ENCODE assay signal across 8 cellular contexts in the genomic region with DNA sequence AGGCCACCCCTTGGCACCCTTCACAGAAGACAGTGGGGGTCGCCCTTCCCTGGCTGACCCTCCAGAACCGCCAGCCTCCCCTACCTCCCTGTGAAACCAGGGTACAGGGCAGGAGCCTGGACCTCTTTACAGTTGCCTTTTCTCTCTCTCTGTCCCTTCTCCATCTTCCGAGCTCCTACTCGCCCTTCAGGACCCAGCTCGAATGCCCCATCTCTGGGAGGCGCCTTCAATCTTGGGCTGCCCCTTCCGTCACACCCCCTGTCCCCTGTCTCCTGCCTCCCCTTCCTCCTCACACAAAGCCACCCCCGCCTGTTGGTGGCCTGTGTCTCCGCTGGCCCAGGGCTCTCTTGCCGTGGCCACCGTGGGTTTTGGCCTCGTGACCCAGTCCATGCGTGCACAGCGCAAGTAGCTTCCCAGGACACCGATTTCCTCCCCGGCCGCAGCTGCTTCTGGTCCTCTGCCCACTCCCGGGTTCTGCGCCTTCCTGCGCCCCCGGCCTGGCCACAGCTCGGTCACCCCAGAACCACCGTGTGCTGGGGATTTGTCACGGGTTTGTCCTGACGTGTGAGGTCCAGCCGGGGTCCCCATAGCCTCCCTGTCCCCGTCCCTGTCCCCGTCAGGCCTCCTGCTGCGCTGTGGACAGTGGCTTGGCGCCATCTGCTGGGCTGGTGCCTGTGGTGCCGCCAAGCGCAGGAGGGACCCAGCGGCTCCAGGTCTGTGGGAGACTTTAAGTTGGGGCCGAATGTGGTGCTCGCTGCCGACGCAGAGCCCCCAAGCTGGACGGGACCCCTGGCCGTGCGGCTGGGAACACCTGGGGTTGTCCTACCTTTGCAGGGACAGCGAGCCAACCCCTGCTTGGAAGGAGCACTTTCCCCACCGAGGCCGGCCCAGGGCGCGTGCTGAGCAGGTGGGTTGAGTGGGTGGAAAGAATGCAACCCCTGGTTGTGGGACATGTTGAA. TPM values are rescaled to one million over a fixed set of nuclear protein-coding genes. Genes with fewer than 3 reads are reported as not detected.
DNase-seq lines count a peak whose midpoint lies in the region; ATAC-seq, FAIRE-seq and TF ChIP-seq lines count a peak whose summit lies in the region.

No MANE protein-coding gene starts in this region.

- no peak overlapping the region for H3K14ac ChIP-seq in H1 (ENCODE audit: insufficient read length)

- TF ChIP-seq EP300 in H1 (IDR thresholded peaks at IDR 0.05; ENCODE audit: borderline replicate concordance in 1 of 2, low read depth in 2 of 2, low read length in 2 of 2), result no peak

- H2BK20ac ChIP-seq in H1 (ENCODE audit: low read length), result no peak overlapping the region; the same call in 1 of the 2 replicates

- peak overlapping the region; percentile 51 for H3K4ac ChIP-seq in H1 (replicated peaks; ENCODE audit: insufficient read length, low read depth, low read length)

- no peak overlapping the region for H3K18ac ChIP-seq in H1 (ENCODE audit: extremely low read depth, low read length)

- CTCF ChIA-PET in H1 (lab: Charles Lee; ENCODE audit: partially characterized antibody), result interaction anchor here (0.7 to 6.2 kb wide), 54 partner anchors 10 to 427 kb away, joined by 3 to 98 read pairs (median 4); no protein-coding TSS in a partner anchor

- H3K27me3 Mint-ChIP-seq in mesothelial cell of epicardium (ENCODE audit: low read depth), result peaks cover 27% of the 10 kb centered on the region

- WGBS in H1 (ENCODE audit: extremely low coverage in 1 of 2, insufficient coverage in 1 of 2, insufficient read length in 1 of 2, insufficient replicate concordance in 2 of 2, low coverage in 1 of 2, low lambda C conversion rate in 2 of 2, missing lambda C conversion rate in 1 of 2), 2 experiments, result 53% methylated on average over 45 of the region's 45 CpGs; no CpG with 5 or more reads in 1 of the 2 experiments

- H2BK15ac ChIP-seq in H1 (ENCODE audit: low read length), result peak overlapping the region; percentile 99; the same call in 1 of the 2 replicates

- H3K79me1 ChIP-seq in H1 (ENCODE audit: low read depth, low read length), result no peaks in the 10 kb centered on the region

- DNase-seq in NCI-H82 (lab: John Stamatoyannopoulos, UW) (peak; percentile 78), NCI-H82 treated with DMSO at 0.1 percent for 48 hours (lab: John Stamatoyannopoulos, UW; ENCODE audit: unreplicated experiment) (no peak), NCI-H510A (lab: John Stamatoyannopoulos, UW) (peak; percentile 40), H1 (ENCODE audit: low read depth in 1 of 2, low spot score in 2 of 2) (peak in 1 of 2 experiments; percentile 92), mesothelial cell of epicardium (ENCODE audit: low spot score in 2 of 2, unreplicated experiment in 2 of 2) (peak; percentile 66 to 84)
- peak; percentile 42 to 73 for DNase-seq in activated CD8-positive, alpha-beta memory T cell treated with anti-CD3 and anti-CD28 coated beads for 1 hour (ENCODE audit: extremely low read depth in 1 of 2, low read depth in 1 of 2)
- peak; percentile 55 to 60 for DNase-seq in stimulated activated CD8-positive, alpha-beta memory T cell treated with anti-CD3 and anti-CD28 coated beads, Interleukin-2, amount 100 ng/mL, for 1 hour (ENCODE audit: low read depth in 2 of 2)

- POLR2A ChIA-PET in H1 (lab: Charles Lee; ENCODE audit: partially characterized antibody), result interaction anchor here (1.4 kb wide), 1 partner anchor 128 kb away, joined by 3 read pairs; no protein-coding TSS in a partner anchor

- peak overlapping the region; percentile 80; the same call in 1 of the 2 replicates for H2BK12ac ChIP-seq in H1 (ENCODE audit: low read depth, low read length)

- no peak overlapping the region for H2AK5ac ChIP-seq in H1 (ENCODE audit: low read depth, low read length)

- no peak overlapping the region for H3K23ac ChIP-seq in H1 (ENCODE audit: insufficient read length)

- H2BK120ac ChIP-seq in H1 (replicated peaks; ENCODE audit: low read depth, low read length), result peak overlapping the region; percentile 21

- no peak for TF ChIP-seq POLR2A in H1 (IDR thresholded peaks at IDR 0.05; ENCODE audit: control extremely low read depth in 1 of 2, low read depth in 2 of 2, low read length in 2 of 2)

- no peaks in the 10 kb centered on the region for H3K9me3 Mint-ChIP-seq in mesothelial cell of epicardium

- peak overlapping the region in 1 of 2 experiments; percentile 51; a peak in 2 of 4 replicates for H3K4me2 ChIP-seq in H1 (ENCODE audit: insufficient read depth in 1 of 2, low read depth in 2 of 2, low read length in 2 of 2)

- no peak overlapping the region for H4K5ac ChIP-seq in H1 (ENCODE audit: insufficient read length, low read depth, low read length)

- 0 out of 8 replicates have a peak overlapping the region, but pooled peaks of 1 of the 4 experiments have one; percentile 24 for H3K4me3 ChIP-seq in H1 (ENCODE audit: extremely low read depth in 1 of 4, insufficient read depth in 2 of 4, low read depth in 3 of 4, low read length in 4 of 4)

- H3K23me2 ChIP-seq in H1 (ENCODE audit: low read depth, low read length), result peaks cover 9% of the 10 kb centered on the region; the same call in 1 of the 2 replicates

- FAIRE-seq in H1 (lab: Jason Lieb, UNC), result no peak

- no peaks in the 10 kb centered on the region for H3K4me1 Mint-ChIP-seq in mesothelial cell of epicardium

- no peak overlapping the region for H2AFZ ChIP-seq in H1 (ENCODE audit: low read length)

- no peak overlapping the region for H3K56ac ChIP-seq in H1 (replicated peaks; ENCODE audit: insufficient read length, low read depth, low read length)

- no peak overlapping the region for H3K27ac ChIP-seq in H1 (ENCODE audit: low read depth, low read length)

- H4K20me1 ChIP-seq in H1 (replicated peaks in 1 of 2; ENCODE audit: control insufficient read depth in 1 of 2, insufficient read depth in 2 of 2, low read length in 2 of 2), result peaks cover 0 to 5% of the 10 kb centered on the region in 2 experiments

- H4K91ac ChIP-seq in H1 (replicated peaks; ENCODE audit: insufficient read length, low read length), result peak overlapping the region; percentile 65

- no peaks in the 10 kb centered on the region for H3K27me3 ChIP-seq in H1 (replicated peaks in 1 of 4; ENCODE audit: control insufficient read depth in 3 of 4, extremely low read depth in 1 of 4, insufficient read depth in 3 of 4, low read length in 3 of 4)

- peaks cover 0 to 10% (median 2%) of the 10 kb centered on the region in 4 experiments; a peak in 5 of 7 replicates for H3K4me1 ChIP-seq in H1 (replicated peaks in 1 of 4; ENCODE audit: control insufficient read depth in 3 of 4, insufficient read depth in 4 of 4, low read length in 3 of 4)

- H3K9ac ChIP-seq in H1 (replicated peaks in 1 of 4; ENCODE audit: extremely low read depth in 1 of 4, low read depth in 3 of 4, low read length in 3 of 4), result no peak overlapping the region

- H3K4me3 Mint-ChIP-seq in mesothelial cell of epicardium, result no peak overlapping the region

- H4K8ac ChIP-seq in H1 (ENCODE audit: extremely low read depth, insufficient read depth, low read length), result peak overlapping the region; percentile 48

- no peak for ATAC-seq in GM21390 (IDR thresholded peaks at IDR 0.05; ENCODE audit: unreplicated experiment)

- H3K27ac Mint-ChIP-seq in mesothelial cell of epicardium, result no peak overlapping the region

- peak in 2 of 3 experiments; percentile 90 to 96; a peak in 3 of 4 replicates for TF ChIP-seq CTCF in H1 (IDR thresholded peaks at IDR 0.05; ENCODE audit: control extremely low read depth in 1 of 3, insufficient read depth in 1 of 3, low read depth in 1 of 3, low read length in 3 of 3)
- TF ChIP-seq CTCF in mesothelial cell of epicardium (IDR thresholded peaks at IDR 0.05; ENCODE audit: unreplicated experiment), result peak; percentile 87

- no peaks in the 10 kb centered on the region; a peak in 1 of 8 replicates for H3K36me3 ChIP-seq in H1 (ENCODE audit: control insufficient read depth in 2 of 4, insufficient read depth in 4 of 4, low read length in 3 of 4)

- H2BK5ac ChIP-seq in H1 (ENCODE audit: low read depth, low read length), result peak overlapping the region; percentile 71; the same call in 1 of the 2 replicates

- H3K9me3 ChIP-seq in H1 (ENCODE audit: insufficient read depth in 2 of 2, low read depth in 1 of 2, low read length in 1 of 2), result no peaks in the 10 kb centered on the region

- TF ChIP-seq RAD21 in H1 (IDR thresholded peaks at IDR 0.05 in 1 of 2, conservative IDR thresholded peaks at IDR 0.05 in 1 of 2; ENCODE audit: low read depth in 2 of 2, low read length in 2 of 2), result peak; percentile 94 to 97

- H3K36me3 Mint-ChIP-seq in mesothelial cell of epicardium, result no peaks in the 10 kb centered on the region

- H3K79me2 ChIP-seq in H1 (ENCODE audit: control insufficient read depth in 1 of 2, insufficient read depth in 2 of 2, low read length in 2 of 2), result no peaks in the 10 kb centered on the region

TF ChIP-seq in H1, 55 proteins besides CTCF, POLR2A, EP300 and RAD21 (continues in another document):
- TF ChIP-seq KDM4A (IDR thresholded peaks at IDR 0.05; ENCODE audit: low read depth, low read length, severe bottlenecking) (no peak), CREB1 (IDR thresholded peaks at IDR 0.05) (peak; percentile 8; the same call in 1 of the 2 replicates), YY1 (IDR thresholded peaks at IDR 0.05; ENCODE audit: low read depth, low read length) (0 out of 2 replicates have a peak, but pooled peaks have one; percentile 27), SP4 (IDR thresholded peaks at IDR 0.05; ENCODE audit: low read length) (no peak), CHD1 (IDR thresholded peaks at IDR 0.05; ENCODE audit: low read depth, low read length) (no peak)

RNA-seq across cellular contexts. Expression of gene TMEM250, which starts 4.0 kb away (rescaled TPM):
- 34.9 and 35.3 TPM in 2 replicates for total RNA-seq in H1 (2021; fragmentation: NEBNext Ultra II Directional; extraction: Animal tissue kit (Norgen Biotek cat#: 25700))
- polyA plus RNA-seq in H1 (2011; rRNA removed), result 22.3 and 36.1 TPM in 2 replicates
- polyA plus RNA-seq in H1 (2011; cell fraction: cytosol; rRNA removed), result 29.7 TPM
- 51.9 TPM for polyA plus RNA-seq in H1 (2011; cell fraction: nucleus; rRNA removed)
- 27.3 to 39.7 TPM (median 36.4 TPM) in 4 replicates for polyA plus RNA-seq in H1 (2012, experiment 1 of 2)
- polyA plus RNA-seq in H1 (2012, experiment 2 of 2), result 42.5 TPM
- 22.7 TPM for polyA plus RNA-seq in H1 (2013, experiment 1 of 2)
- polyA plus RNA-seq in H1 (2013, experiment 2 of 2), result 22.4 TPM
- 16.0 TPM in 2 replicates for polyA minus RNA-seq in H1 (2011; rRNA and poly(A)+ RNA removed)
- 31.0 TPM for polyA minus RNA-seq in H1 (2011; cell fraction: cytosol; rRNA and poly(A)+ RNA removed)
- polyA minus RNA-seq in H1 (2011; cell fraction: nucleus; rRNA and poly(A)+ RNA removed), result 33.8 TPM
- 34.2 to 35.3 TPM (median 34.5 TPM) in 3 replicates for total RNA-seq in mesothelial cell of epicardium

RNA-seq across cellular contexts. Expression of gene NACC2, which starts 27.6 kb away (rescaled TPM):
- total RNA-seq in H1 (2021; fragmentation: NEBNext Ultra II Directional; extraction: Animal tissue kit (Norgen Biotek cat#: 25700)), result 13.6 and 14.0 TPM in 2 replicates
- 8.3 and 14.9 TPM in 2 replicates for polyA plus RNA-seq in H1 (2011; rRNA removed)
- polyA plus RNA-seq in H1 (2011; cell fraction: cytosol; rRNA removed), result 10.8 TPM
- 16.7 TPM for polyA plus RNA-seq in H1 (2011; cell fraction: nucleus; rRNA removed)
- 6.6 to 9.5 TPM (median 8.4 TPM) in 4 replicates for polyA plus RNA-seq in H1 (2012, experiment 1 of 2)
- 5.6 TPM for polyA plus RNA-seq in H1 (2012, experiment 2 of 2)
- 6.3 TPM for polyA plus RNA-seq in H1 (2013, experiment 1 of 2)
- polyA plus RNA-seq in H1 (2013, experiment 2 of 2), result 6.3 TPM
- polyA minus RNA-seq in H1 (2011; rRNA and poly(A)+ RNA removed), result 6.4 and 8.3 TPM in 2 replicates
- 12.7 TPM for polyA minus RNA-seq in H1 (2011; cell fraction: cytosol; rRNA and poly(A)+ RNA removed)
- polyA minus RNA-seq in H1 (2011; cell fraction: nucleus; rRNA and poly(A)+ RNA removed), result 10.0 TPM
- 18.4 to 20.0 TPM (median 19.1 TPM) in 3 replicates for total RNA-seq in mesothelial cell of epicardium
